In the genomic region with DNA sequence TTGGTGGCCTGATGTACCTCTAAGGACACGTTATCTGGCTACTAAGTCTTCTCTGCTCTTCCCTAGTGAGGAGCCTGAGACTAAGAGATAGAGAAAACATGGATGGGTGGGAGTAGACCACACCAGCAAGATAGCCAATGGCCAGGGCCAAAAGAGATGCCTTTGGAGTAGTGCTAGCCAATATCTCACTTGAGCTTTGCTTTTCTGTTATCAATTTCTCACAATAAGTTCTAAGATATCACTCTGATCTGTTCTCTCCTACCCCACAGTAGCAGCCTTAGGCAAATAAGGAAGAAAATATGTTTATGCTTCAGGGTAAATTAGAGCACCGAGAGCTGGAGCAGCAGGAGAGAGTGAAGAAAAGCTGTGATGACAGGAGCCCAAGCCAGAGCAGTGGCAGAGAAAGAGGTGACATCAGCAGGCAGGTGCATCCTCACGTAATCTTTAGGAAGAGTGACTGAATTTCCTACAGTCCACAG, we compare ENCODE assay signal across 1 cellular context.
TF ChIP-seq lines count a peak whose summit lies in the region.

No MANE protein-coding gene starts in this region.

TF ChIP-seq in K562, 482 proteins besides CTCF, POLR2A, EP300 and RAD21 (continued from another document and continues in another):
- TF ChIP-seq, protein P1, sequence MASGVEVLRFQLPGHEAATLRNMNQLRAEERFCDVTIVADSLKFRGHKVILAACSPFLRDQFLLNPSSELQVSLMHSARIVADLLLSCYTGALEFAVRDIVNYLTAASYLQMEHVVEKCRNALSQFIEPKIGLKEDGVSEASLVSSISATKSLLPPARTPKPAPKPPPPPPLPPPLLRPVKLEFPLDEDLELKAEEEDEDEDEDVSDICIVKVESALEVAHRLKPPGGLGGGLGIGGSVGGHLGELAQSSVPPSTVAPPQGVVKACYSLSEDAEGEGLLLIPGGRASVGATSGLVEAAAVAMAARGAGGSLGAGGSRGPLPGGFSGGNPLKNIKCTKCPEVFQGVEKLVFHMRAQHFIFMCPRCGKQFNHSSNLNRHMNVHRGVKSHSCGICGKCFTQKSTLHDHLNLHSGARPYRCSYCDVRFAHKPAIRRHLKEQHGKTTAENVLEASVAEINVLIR (CRISPR knock-in tag; IDR thresholded peaks at IDR 0.05) = no peak
- TF ChIP-seq SREBF1 (IDR thresholded peaks at IDR 0.05; ENCODE audit: borderline replicate concordance, low read depth, low read length) (no peak), RBM17 (IDR thresholded peaks at IDR 0.05; ENCODE audit: borderline replicate concordance, low read depth, low read length) (no peak), ZMIZ1 (IDR thresholded peaks at IDR 0.05; ENCODE audit: low read depth in 2 of 2, low read length in 2 of 2) (peak in 1 of 2 experiments; percentile 66; a peak in 1 of 4 replicates), ARHGAP35 (IDR thresholded peaks at IDR 0.05; ENCODE audit: partially characterized antibody) (no peak), ZNF766 (CRISPR knock-in tag; conservative IDR thresholded peaks at IDR 0.05) (no peak), ZKSCAN1 (IDR thresholded peaks at IDR 0.05; ENCODE audit: low read depth, low read length) (no peak), FOXM1 (IDR thresholded peaks at IDR 0.05; ENCODE audit: low read depth) (peak; percentile 90), FOXM1 (CRISPR knock-in tag; IDR thresholded peaks at IDR 0.05; ENCODE audit: low read depth) (no peak), ZNF586 (CRISPR knock-in tag; conservative IDR thresholded peaks at IDR 0.05) (no peak), POLR2AphosphoS2 (IDR thresholded peaks at IDR 0.05; ENCODE audit: low read length) (no peak), SMARCE1 (IDR thresholded peaks at IDR 0.05) (peak; percentile 93), MAZ (CRISPR knock-in tag; conservative IDR thresholded peaks at IDR 0.05 in 1 of 2, IDR thresholded peaks at IDR 0.05 in 1 of 2) (no peak), SAFB (IDR thresholded peaks at IDR 0.05; ENCODE audit: borderline replicate concordance, low read depth, low read length) (no peak), POU5F1 (IDR thresholded peaks at IDR 0.05; ENCODE audit: borderline replicate concordance, low read depth, low read length, partially characterized antibody) (no peak), ETV6 (IDR thresholded peaks at IDR 0.05; ENCODE audit: borderline replicate concordance in 1 of 2, low read depth in 2 of 2, low read length in 1 of 2) (no peak), ETV6 (CRISPR knock-in tag; IDR thresholded peaks at IDR 0.05; ENCODE audit: borderline replicate concordance) (no peak), EZH2 (IDR thresholded peaks at IDR 0.05; ENCODE audit: borderline replicate concordance, low read depth, low read length) (no peak), MAFF (IDR thresholded peaks at IDR 0.05; ENCODE audit: low read length) (no peak), CEBPZ (IDR thresholded peaks at IDR 0.05; ENCODE audit: borderline replicate concordance, low read depth, low read length) (no peak), NFRKB (IDR thresholded peaks at IDR 0.05; ENCODE audit: low read depth) (no peak), MTA3 (IDR thresholded peaks at IDR 0.05; ENCODE audit: borderline replicate concordance) (0 out of 2 replicates have a peak, but pooled peaks have one; percentile 54), ELF1 (tag; IDR thresholded peaks at IDR 0.05) (no peak), TBP (optimal IDR thresholded peaks at IDR 0.05; ENCODE audit: low read depth, low read length) (no peak), USF2 (CRISPR knock-in tag; IDR thresholded peaks at IDR 0.05) (no peak)
- TF ChIP-seq, protein P2, sequence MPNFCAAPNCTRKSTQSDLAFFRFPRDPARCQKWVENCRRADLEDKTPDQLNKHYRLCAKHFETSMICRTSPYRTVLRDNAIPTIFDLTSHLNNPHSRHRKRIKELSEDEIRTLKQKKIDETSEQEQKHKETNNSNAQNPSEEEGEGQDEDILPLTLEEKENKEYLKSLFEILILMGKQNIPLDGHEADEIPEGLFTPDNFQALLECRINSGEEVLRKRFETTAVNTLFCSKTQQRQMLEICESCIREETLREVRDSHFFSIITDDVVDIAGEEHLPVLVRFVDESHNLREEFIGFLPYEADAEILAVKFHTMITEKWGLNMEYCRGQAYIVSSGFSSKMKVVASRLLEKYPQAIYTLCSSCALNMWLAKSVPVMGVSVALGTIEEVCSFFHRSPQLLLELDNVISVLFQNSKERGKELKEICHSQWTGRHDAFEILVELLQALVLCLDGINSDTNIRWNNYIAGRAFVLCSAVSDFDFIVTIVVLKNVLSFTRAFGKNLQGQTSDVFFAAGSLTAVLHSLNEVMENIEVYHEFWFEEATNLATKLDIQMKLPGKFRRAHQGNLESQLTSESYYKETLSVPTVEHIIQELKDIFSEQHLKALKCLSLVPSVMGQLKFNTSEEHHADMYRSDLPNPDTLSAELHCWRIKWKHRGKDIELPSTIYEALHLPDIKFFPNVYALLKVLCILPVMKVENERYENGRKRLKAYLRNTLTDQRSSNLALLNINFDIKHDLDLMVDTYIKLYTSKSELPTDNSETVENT (CRISPR knock-in tag; IDR thresholded peaks at IDR 0.05) = no peak
- TF ChIP-seq, protein P3, sequence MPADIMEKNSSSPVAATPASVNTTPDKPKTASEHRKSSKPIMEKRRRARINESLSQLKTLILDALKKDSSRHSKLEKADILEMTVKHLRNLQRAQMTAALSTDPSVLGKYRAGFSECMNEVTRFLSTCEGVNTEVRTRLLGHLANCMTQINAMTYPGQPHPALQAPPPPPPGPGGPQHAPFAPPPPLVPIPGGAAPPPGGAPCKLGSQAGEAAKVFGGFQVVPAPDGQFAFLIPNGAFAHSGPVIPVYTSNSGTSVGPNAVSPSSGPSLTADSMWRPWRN (IDR thresholded peaks at IDR 0.05; ENCODE audit: low read depth) = peak; percentile 23; the same call in 1 of the 2 replicates
- TF ChIP-seq, protein P4, sequence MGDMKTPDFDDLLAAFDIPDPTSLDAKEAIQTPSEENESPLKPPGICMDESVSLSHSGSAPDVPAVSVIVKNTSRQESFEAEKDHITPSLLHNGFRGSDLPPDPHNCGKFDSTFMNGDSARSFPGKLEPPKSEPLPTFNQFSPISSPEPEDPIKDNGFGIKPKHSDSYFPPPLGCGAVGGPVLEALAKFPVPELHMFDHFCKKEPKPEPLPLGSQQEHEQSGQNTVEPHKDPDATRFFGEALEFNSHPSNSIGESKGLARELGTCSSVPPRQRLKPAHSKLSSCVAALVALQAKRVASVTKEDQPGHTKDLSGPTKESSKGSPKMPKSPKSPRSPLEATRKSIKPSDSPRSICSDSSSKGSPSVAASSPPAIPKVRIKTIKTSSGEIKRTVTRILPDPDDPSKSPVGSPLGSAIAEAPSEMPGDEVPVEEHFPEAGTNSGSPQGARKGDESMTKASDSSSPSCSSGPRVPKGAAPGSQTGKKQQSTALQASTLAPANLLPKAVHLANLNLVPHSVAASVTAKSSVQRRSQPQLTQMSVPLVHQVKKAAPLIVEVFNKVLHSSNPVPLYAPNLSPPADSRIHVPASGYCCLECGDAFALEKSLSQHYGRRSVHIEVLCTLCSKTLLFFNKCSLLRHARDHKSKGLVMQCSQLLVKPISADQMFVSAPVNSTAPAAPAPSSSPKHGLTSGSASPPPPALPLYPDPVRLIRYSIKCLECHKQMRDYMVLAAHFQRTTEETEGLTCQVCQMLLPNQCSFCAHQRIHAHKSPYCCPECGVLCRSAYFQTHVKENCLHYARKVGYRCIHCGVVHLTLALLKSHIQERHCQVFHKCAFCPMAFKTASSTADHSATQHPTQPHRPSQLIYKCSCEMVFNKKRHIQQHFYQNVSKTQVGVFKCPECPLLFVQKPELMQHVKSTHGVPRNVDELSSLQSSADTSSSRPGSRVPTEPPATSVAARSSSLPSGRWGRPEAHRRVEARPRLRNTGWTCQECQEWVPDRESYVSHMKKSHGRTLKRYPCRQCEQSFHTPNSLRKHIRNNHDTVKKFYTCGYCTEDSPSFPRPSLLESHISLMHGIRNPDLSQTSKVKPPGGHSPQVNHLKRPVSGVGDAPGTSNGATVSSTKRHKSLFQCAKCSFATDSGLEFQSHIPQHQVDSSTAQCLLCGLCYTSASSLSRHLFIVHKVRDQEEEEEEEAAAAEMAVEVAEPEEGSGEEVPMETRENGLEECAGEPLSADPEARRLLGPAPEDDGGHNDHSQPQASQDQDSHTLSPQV (IDR thresholded peaks at IDR 0.05) = no peak
